ENCODE assay signal across 8 cellular contexts in the genomic region with DNA sequence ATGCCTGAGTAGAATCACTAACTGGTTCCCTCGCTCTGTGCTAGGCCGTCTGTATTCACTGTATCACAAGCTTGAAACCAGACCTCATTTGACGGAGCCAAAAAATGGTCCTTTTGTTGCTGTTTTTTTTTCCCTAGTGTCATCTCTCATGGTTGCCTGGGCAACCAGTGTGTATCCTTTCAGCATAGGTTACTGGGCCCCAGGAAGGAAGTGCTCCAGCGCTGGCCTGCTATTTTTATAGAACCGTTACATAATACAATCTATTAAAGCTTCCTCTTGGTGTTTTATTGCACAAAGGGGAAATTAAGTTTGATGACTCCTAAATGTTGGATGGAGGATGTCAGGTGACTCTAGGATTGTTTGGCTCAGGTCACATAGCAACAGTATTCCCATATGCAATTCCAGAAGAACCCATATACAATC.
DNase-seq lines count a peak whose midpoint lies in the region; ATAC-seq, FAIRE-seq and TF ChIP-seq lines count a peak whose summit lies in the region.

No MANE protein-coding gene starts in this region.

- H3K4me1 ChIP-seq in IMR-90 (ENCODE audit: control insufficient read depth, insufficient read depth, low read length), result peaks cover 6% of the 10 kb centered on the region

- no peaks in the 10 kb centered on the region for H3K79me1 ChIP-seq in IMR-90 (ENCODE audit: low read depth in 1 of 2, low read length in 2 of 2)

- WGBS in IMR-90 (ENCODE audit: extremely low coverage in 2 of 2, insufficient read length in 1 of 2), 2 experiments, result no CpG with 5 or more reads among the region's 5 CpGs

- no peak overlapping the region for H3K56ac ChIP-seq in IMR-90 (ENCODE audit: extremely low read depth, insufficient read depth, low read length)

- no peaks in the 10 kb centered on the region for H3K36me3 ChIP-seq in IMR-90 (ENCODE audit: control insufficient read depth, insufficient read depth, low read length)

- POLR2A ChIA-PET in IMR-90 (lab: Charles Lee; ENCODE audit: unreplicated experiment), result no interaction called here

- peak; percentile 16 for DNase-seq in activated gamma-delta T cell treated with Interleukin-2 at 50 U/mL for 16 hours
- no peak for DNase-seq in activated gamma-delta T cell (lab: John Stamatoyannopoulos, UW)
- no peak for DNase-seq in IMR-90
- DNase-seq in T-helper 9 cell, result peak; percentile 32
- peak; percentile 2 to 46 for DNase-seq in frontal cortex (ENCODE audit: low spot score in 2 of 2)
- peak; percentile 21 for DNase-seq in occipital lobe (lab: John Stamatoyannopoulos, UW)
- no peak for DNase-seq in DMS114 treated with DMSO at 0.1 percent for 48 hours (lab: John Stamatoyannopoulos, UW; ENCODE audit: unreplicated experiment)
- no peak for DNase-seq in GM19240 (ENCODE audit: insufficient read length, low spot score)

- no peak overlapping the region for H2BK5ac ChIP-seq in IMR-90 (ENCODE audit: low read depth, low read length, poor library complexity, severe bottlenecking)

- H4K5ac ChIP-seq in IMR-90 (ENCODE audit: low read depth, low read length), result peak overlapping the region; percentile 7; the same call in 1 of the 2 replicates

- H4K20me1 ChIP-seq in IMR-90 (ENCODE audit: insufficient read depth, low read length), result no peaks in the 10 kb centered on the region

- no peak overlapping the region for H2AK9ac ChIP-seq in IMR-90 (replicated peaks; ENCODE audit: low read depth, low read length, poor library complexity)

- H4K91ac ChIP-seq in IMR-90 (ENCODE audit: insufficient read depth, low read depth, low read length), result no peak overlapping the region

- no peak overlapping the region for H2AFZ ChIP-seq in IMR-90 (replicated peaks; ENCODE audit: low read length, poor library complexity)

- FAIRE-seq in frontal cortex (lab: Jason Lieb, UNC), result no peak

- H3K4ac ChIP-seq in IMR-90 (ENCODE audit: low read depth, low read length), result no peak overlapping the region

- no peaks in the 10 kb centered on the region for H3K9me3 ChIP-seq in IMR-90 (ENCODE audit: control insufficient read depth, insufficient read depth, low read length)

- TF ChIP-seq CTCF in IMR-90 (conservative IDR thresholded peaks at IDR 0.05; ENCODE audit: low read depth, low read length), result no peak

- in situ Hi-C loops in IMR-90 (cut with MboI; ENCODE audit: low sequenced_read_pairs), result no loop called here

- no peak overlapping the region for H3K27ac ChIP-seq in IMR-90 (ENCODE audit: insufficient read depth, low read length)

- no peak for TF ChIP-seq POLR2A in IMR-90 (IDR thresholded peaks at IDR 0.05; ENCODE audit: low read depth, low read length)

- H3K4me2 ChIP-seq in IMR-90 (ENCODE audit: low read depth, low read length), result no peak overlapping the region

- BruUV-seq in IMR-90 (replicated peaks; lab: Mats Ljungman, UMichigan), result no TSS peak

- CTCF ChIA-PET in IMR-90 (lab: Yijun Ruan, JAX), result interaction anchor here (0.6 kb wide), 1 partner anchor 405 kb away, joined by 3 read pairs; no protein-coding TSS in a partner anchor

- H2AK5ac ChIP-seq in IMR-90 (ENCODE audit: low read depth, low read length), result no peak overlapping the region

- H3K9ac ChIP-seq in IMR-90 (ENCODE audit: low read depth, low read length), result no peak overlapping the region

- ATAC-seq in IMR-90 (ENCODE audit: low read depth), result no peak

- H3K14ac ChIP-seq in IMR-90 (replicated peaks; ENCODE audit: low read depth, low read length), result no peak overlapping the region

- H2BK120ac ChIP-seq in IMR-90 (ENCODE audit: low read depth, low read length), result no peak overlapping the region

- TF ChIP-seq RAD21 in IMR-90 (IDR thresholded peaks at IDR 0.05; ENCODE audit: low read length), result no peak

- intact Hi-C loops in IMR-90 (cut with micrococcal nuclease), result no loop called here

- dilution Hi-C loops in IMR-90 (cut with HindIII; ENCODE audit: low sequenced_read_pairs, unreplicated experiment), result no loop called here

- no peaks in the 10 kb centered on the region for H3K9me1 ChIP-seq in IMR-90 (ENCODE audit: insufficient read depth, low read length)

- no peak overlapping the region for H2BK20ac ChIP-seq in IMR-90 (ENCODE audit: low read depth, low read length)

- no peak overlapping the region; the same call in 1 of the 2 replicates for H3K18ac ChIP-seq in IMR-90 (ENCODE audit: low read depth, low read length)

- H2BK15ac ChIP-seq in IMR-90 (ENCODE audit: low read depth, low read length), result no peak overlapping the region

- no peak overlapping the region for H3K4me3 ChIP-seq in IMR-90 (ENCODE audit: insufficient read depth, low read depth, low read length)

- H4K8ac ChIP-seq in IMR-90 (ENCODE audit: low read depth in 2 of 2, low read length in 2 of 2), result no peak overlapping the region

- no peaks in the 10 kb centered on the region for H3K27me3 ChIP-seq in IMR-90 (ENCODE audit: control insufficient read depth, insufficient read depth, low read length)

- no peak overlapping the region for H3K23ac ChIP-seq in IMR-90 (ENCODE audit: low read depth, low read length)

TF ChIP-seq in IMR-90, 13 proteins besides CTCF, POLR2A, EP300 and RAD21:
- no peak for TF ChIP-seq RCOR1 (IDR thresholded peaks at IDR 0.05; ENCODE audit: insufficient replicate concordance, low read length)
- TF ChIP-seq BHLHE40 (IDR thresholded peaks at IDR 0.05; ENCODE audit: low read depth, low read length), result no peak
- no peak for TF ChIP-seq FOS (IDR thresholded peaks at IDR 0.05; ENCODE audit: low read depth, low read length)
- no peak for TF ChIP-seq CHD1 (IDR thresholded peaks at IDR 0.05; ENCODE audit: low read depth, low read length)
- TF ChIP-seq, protein P1, sequence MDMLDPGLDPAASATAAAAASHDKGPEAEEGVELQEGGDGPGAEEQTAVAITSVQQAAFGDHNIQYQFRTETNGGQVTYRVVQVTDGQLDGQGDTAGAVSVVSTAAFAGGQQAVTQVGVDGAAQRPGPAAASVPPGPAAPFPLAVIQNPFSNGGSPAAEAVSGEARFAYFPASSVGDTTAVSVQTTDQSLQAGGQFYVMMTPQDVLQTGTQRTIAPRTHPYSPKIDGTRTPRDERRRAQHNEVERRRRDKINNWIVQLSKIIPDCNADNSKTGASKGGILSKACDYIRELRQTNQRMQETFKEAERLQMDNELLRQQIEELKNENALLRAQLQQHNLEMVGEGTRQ (IDR thresholded peaks at IDR 0.05; ENCODE audit: low read depth, low read length), result no peak
- TF ChIP-seq, protein P2, sequence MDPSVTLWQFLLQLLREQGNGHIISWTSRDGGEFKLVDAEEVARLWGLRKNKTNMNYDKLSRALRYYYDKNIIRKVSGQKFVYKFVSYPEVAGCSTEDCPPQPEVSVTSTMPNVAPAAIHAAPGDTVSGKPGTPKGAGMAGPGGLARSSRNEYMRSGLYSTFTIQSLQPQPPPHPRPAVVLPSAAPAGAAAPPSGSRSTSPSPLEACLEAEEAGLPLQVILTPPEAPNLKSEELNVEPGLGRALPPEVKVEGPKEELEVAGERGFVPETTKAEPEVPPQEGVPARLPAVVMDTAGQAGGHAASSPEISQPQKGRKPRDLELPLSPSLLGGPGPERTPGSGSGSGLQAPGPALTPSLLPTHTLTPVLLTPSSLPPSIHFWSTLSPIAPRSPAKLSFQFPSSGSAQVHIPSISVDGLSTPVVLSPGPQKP (IDR thresholded peaks at IDR 0.05; ENCODE audit: borderline replicate concordance, low read depth, low read length), result no peak
- no peak for TF ChIP-seq MAFK (IDR thresholded peaks at IDR 0.05; ENCODE audit: low read depth, low read length)
- TF ChIP-seq MXI1 (IDR thresholded peaks at IDR 0.05; ENCODE audit: borderline replicate concordance, low read depth, low read length), result no peak
- TF ChIP-seq MAZ (IDR thresholded peaks at IDR 0.05; ENCODE audit: borderline replicate concordance, low read depth, low read length), result no peak
- TF ChIP-seq SMC3 (IDR thresholded peaks at IDR 0.05; ENCODE audit: low read depth, low read length), result no peak
- TF ChIP-seq NFE2L2 (IDR thresholded peaks at IDR 0.05; ENCODE audit: low read depth, low read length), result no peak
- TF ChIP-seq RFX5 (IDR thresholded peaks at IDR 0.05; ENCODE audit: low read depth, low read length), result no peak
- no peak for TF ChIP-seq CEBPB (IDR thresholded peaks at IDR 0.05; ENCODE audit: low read depth, low read length)

Comparison
In these comparisons a context has a peak if more than half of its experiments do, and no peak if none do; other contexts are left out.
1. DNase-seq: peak in activated gamma-delta T cell treated with Interleukin-2 at 50 U/mL for 16 hours (single experiment), T-helper 9 cell (single experiment), frontal cortex (2 of 2) and occipital lobe (single experiment); none in activated gamma-delta T cell (single experiment), IMR-90 (single experiment), DMS114 treated with DMSO at 0.1 percent for 48 hours (single experiment) and GM19240 (single experiment).